In the genomic region with DNA sequence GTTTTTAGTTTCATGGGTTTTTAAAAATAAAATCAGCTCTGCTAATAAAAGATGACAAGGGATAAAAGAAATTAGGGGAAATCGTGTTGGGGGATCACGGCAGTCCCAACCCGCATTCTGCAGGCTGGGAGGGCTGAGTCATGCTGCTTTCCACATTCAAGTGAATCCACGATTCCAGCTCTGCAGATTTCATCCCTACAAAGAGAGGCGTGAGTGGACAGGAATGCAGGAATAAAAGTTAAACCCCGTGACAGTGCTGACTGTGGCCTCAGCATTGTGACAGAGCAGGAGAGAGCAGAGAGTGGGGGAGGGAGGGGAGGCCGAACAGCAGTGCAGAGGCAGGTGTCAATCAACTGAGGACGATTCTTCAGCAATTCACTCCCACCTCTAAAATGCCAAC, we compare ENCODE assay signal across 8 cellular contexts.
DNase-seq lines count a peak whose midpoint lies in the region; ATAC-seq and TF ChIP-seq lines count a peak whose summit lies in the region.

No MANE protein-coding gene starts in this region.

- H3K36me3 ChIP-seq in mesodermal cell (ENCODE audit: control insufficient read depth, insufficient read depth, low read length) (peaks cover 81% of the 10 kb centered on the region), vagina (peaks cover 0 to 13% of the 10 kb centered on the region in 2 donors)

- H3K4me1 Mint-ChIP-seq in T-helper 2 cell treated with Interferon-gamma antibody and Interleukin-4, amounts not matched to agents 5 μg/mL and 100 μg/mL, for 36 hours (ENCODE audit: low read depth): peaks cover 10% of the 10 kb centered on the region

- no peak overlapping the region for H3K4me3 ChIP-seq in mesodermal cell (ENCODE audit: extremely low read depth, insufficient read depth, low read length, poor library complexity, severe bottlenecking)
- no peak overlapping the region for H3K4me3 ChIP-seq in vagina

- no peak for TF ChIP-seq POLR2A in vagina (IDR thresholded peaks at IDR 0.05)

- H3K27me3 ChIP-seq in vagina: no peaks in the 10 kb centered on the region

- no peaks in the 10 kb centered on the region for H3K27me3 Mint-ChIP-seq in T-helper 2 cell treated with Interferon-gamma antibody and Interleukin-4, amounts not matched to agents 5 μg/mL and 100 μg/mL, for 36 hours (ENCODE audit: low read depth)

- H3K4me3 Mint-ChIP-seq in T-helper 2 cell treated with Interferon-gamma antibody and Interleukin-4, amounts not matched to agents 5 μg/mL and 100 μg/mL, for 36 hours: no peak overlapping the region

- DNase-seq in left cardiac atrium (no peak), cardiac septum (ENCODE audit: low spot score) (no peak), caudate nucleus (lab: John Stamatoyannopoulos, UW) (peak in 14 of 61 donors; percentile 7 to 67 (median 38)), vagina (ENCODE audit: extremely low spot score in 2 of 2) (no peak), cerebellar nuclear complex (lab: John Stamatoyannopoulos, UW) (no peak)
- DNase-seq in T-helper 2 cell treated with Interferon-gamma antibody and Interleukin-4, amounts not matched to agents 5 μg/mL and 100 μg/mL, for 36 hours (ENCODE audit: low spot score): no peak
- no peak for DNase-seq in activated effector memory CD4-positive, alpha-beta T cell treated with Interleukin-2 at 50 U/mL for 16 hours

- 43 to 66% methylated on average over 3 of the region's 8 CpGs for WGBS in mesodermal cell (ENCODE audit: insufficient coverage in 2 of 2), 2 experiments

- H3K27ac Mint-ChIP-seq in T-helper 2 cell treated with Interferon-gamma antibody and Interleukin-4, amounts not matched to agents 5 μg/mL and 100 μg/mL, for 36 hours: no peak overlapping the region

- H3K36me3 Mint-ChIP-seq in T-helper 2 cell treated with Interferon-gamma antibody and Interleukin-4, amounts not matched to agents 5 μg/mL and 100 μg/mL, for 36 hours (ENCODE audit: low read depth): peaks cover 13% of the 10 kb centered on the region

- H3K9me3 Mint-ChIP-seq in T-helper 2 cell treated with Interferon-gamma antibody and Interleukin-4, amounts not matched to agents 5 μg/mL and 100 μg/mL, for 36 hours: no peaks in the 10 kb centered on the region

- peaks cover 15% of the 10 kb centered on the region for H3K4me1 ChIP-seq in mesodermal cell (ENCODE audit: control insufficient read depth, insufficient read depth, low read length, poor library complexity, severe bottlenecking)
- peaks cover 22% of the 10 kb centered on the region for H3K4me1 ChIP-seq in vagina

- peak overlapping the region; percentile 79 for H3K27ac ChIP-seq in caudate nucleus (ENCODE audit: low read depth, low read length)
- H3K27ac ChIP-seq in mesodermal cell (ENCODE audit: low read depth, low read length, severe bottlenecking): peak overlapping the region; percentile 70
- peak overlapping the region; percentile 61 for H3K27ac ChIP-seq in vagina

- intact Hi-C loops in left cardiac atrium (cut with DNase I) (no loop called here), cardiac septum (cut with DNase I) (loop anchor here (5.0 kb wide), 1 partner anchor 65 kb away; a partner anchor contains a TSS), vagina (cut with DNase I) (loop anchor here (10.0 kb wide), 1 partner anchor 47 kb away; no protein-coding TSS in a partner anchor)

- H3K9me3 ChIP-seq in mesodermal cell (ENCODE audit: control insufficient read depth, low read length): no peaks in the 10 kb centered on the region
- H3K9me3 ChIP-seq in vagina: no peaks in the 10 kb centered on the region

- TF ChIP-seq CTCF in vagina (IDR thresholded peaks at IDR 0.05): no peak

- peak; percentile 54 to 58 for ATAC-seq in left cardiac atrium

Comparison
In these comparisons a context has a peak if more than half of its experiments do, and no peak if none do; other contexts are left out.
1. intact Hi-C loops: an anchor here in cardiac septum (5.0 kb wide) and vagina (10.0 kb wide); none called in left cardiac atrium.